In genomic region chr11:7512525-7513209, GRCh38 we compare ENCODE assay signal across 8 cellular contexts. TPM values are rescaled to one million over a fixed set of nuclear protein-coding genes. Genes with fewer than 3 reads are reported as not detected.
DNase-seq lines count a peak whose midpoint lies in the region; ATAC-seq, FAIRE-seq and TF ChIP-seq lines count a peak whose summit lies in the region.

No MANE protein-coding gene starts in this region.

- no peak for FAIRE-seq in D721Med (lab: Jason Lieb, UNC)

- H3K9me3 ChIP-seq in CD8-positive, alpha-beta memory T cell (ENCODE audit: low read length) = no peaks in the 10 kb centered on the region
- no peaks in the 10 kb centered on the region for H3K9me3 ChIP-seq in neuron (ENCODE audit: low read length)

- no peaks in the 10 kb centered on the region for H3K36me3 ChIP-seq in CD8-positive, alpha-beta memory T cell (ENCODE audit: insufficient read depth, low read length)
- no peaks in the 10 kb centered on the region for H3K36me3 ChIP-seq in neuron (ENCODE audit: insufficient read depth, low read length)

- DNase-seq in CD8-positive, alpha-beta memory T cell = peak in 1 of 5 donors; percentile 56
- DNase-seq in foreskin fibroblast (peak in 1 of 2 donors; percentile 65), D721Med (ENCODE audit: insufficient read length, low spot score) (no peak)
- DNase-seq in stimulated activated CD8-positive, alpha-beta memory T cell treated with anti-CD3 and anti-CD28 coated beads, Interleukin-4, amount 100 ng/mL, for 48 hours = no peak

- POLR2A ChIA-PET in CD8-positive, alpha-beta memory T cell (lab: Charles Lee) = no interaction called here

- peak overlapping the region; percentile 97 for H3K4me3 ChIP-seq in CD8-positive, alpha-beta memory T cell (ENCODE audit: low read length)
- H3K4me3 ChIP-seq in WI38 (ENCODE audit: low read depth, low read length) = peak overlapping the region; percentile 67
- peak overlapping the region; percentile 65 to 80 for H3K4me3 ChIP-seq in foreskin fibroblast (ENCODE audit: low read depth in 1 of 2, low read length in 2 of 2)
- peak overlapping the region; percentile 51 for H3K4me3 ChIP-seq in neuron (ENCODE audit: low read length)

- TF ChIP-seq CTCF in WI38 (IDR thresholded peaks at IDR 0.05; ENCODE audit: low read depth, low read length) (no peak), foreskin fibroblast (IDR thresholded peaks at IDR 0.05; ENCODE audit: low read depth, low read length) (no peak), D721Med (IDR thresholded peaks at IDR 0.05; ENCODE audit: insufficient read depth, missing control alignments) (no peak)

- peak overlapping the region; percentile 94 to 99 (median 95) for H3K4me3 Mint-ChIP-seq in CD8-positive, alpha-beta memory T cell

- H3K27me3 ChIP-seq in CD8-positive, alpha-beta memory T cell (ENCODE audit: insufficient read depth, low read length, poor library complexity, severe bottlenecking) = no peaks in the 10 kb centered on the region
- H3K27me3 ChIP-seq in neuron (ENCODE audit: insufficient read depth, low read length) = peaks cover 34% of the 10 kb centered on the region

- peaks cover 0 to 3% (median 0%) of the 10 kb centered on the region in 3 donors for H3K36me3 Mint-ChIP-seq in CD8-positive, alpha-beta memory T cell

- peaks cover 24% of the 10 kb centered on the region for H3K4me1 ChIP-seq in CD8-positive, alpha-beta memory T cell (ENCODE audit: insufficient read depth, low read length)
- H3K4me1 ChIP-seq in neuron (ENCODE audit: insufficient read depth, low read length) = peaks cover 9% of the 10 kb centered on the region

- peaks cover 29 to 41% (median 30%) of the 10 kb centered on the region in 3 donors for H3K4me1 Mint-ChIP-seq in CD8-positive, alpha-beta memory T cell

- peak overlapping the region; percentile 77 for H2AFZ ChIP-seq in neuron (ENCODE audit: low read depth, low read length)

- no peaks in the 10 kb centered on the region for H3K9me3 Mint-ChIP-seq in CD8-positive, alpha-beta memory T cell

- no peak overlapping the region for H3K27ac ChIP-seq in CD8-positive, alpha-beta memory T cell (ENCODE audit: low read depth, low read length)

- peak overlapping the region; percentile 87 to 100 (median 95) for H3K27ac Mint-ChIP-seq in CD8-positive, alpha-beta memory T cell

- H3K27me3 Mint-ChIP-seq in CD8-positive, alpha-beta memory T cell = peaks cover 0 to 3% of the 10 kb centered on the region in 2 donors

- CTCF ChIA-PET in CD8-positive, alpha-beta memory T cell (lab: Charles Lee) = interaction anchor here (0.7 to 5.0 kb wide), 26 partner anchors 8 to 477 kb away, joined by 3 to 35 read pairs (median 4); partner anchors contain the start of gene EIF3F

- ATAC-seq in GM19328 (IDR thresholded peaks at IDR 0.05; ENCODE audit: unreplicated experiment) (peak; percentile 61), HG03432 (IDR thresholded peaks at IDR 0.05; ENCODE audit: unreplicated experiment) (peak; percentile 68)

RNA-seq across cellular contexts. Expression of gene PPFIBP2, which starts 1.1 kb away (rescaled TPM):
- total RNA-seq in CD8-positive, alpha-beta memory T cell = 1 to 10 TPM; 3.9 to 4.4 TPM
- 6.8 TPM for polyA plus RNA-seq in CD8-positive, alpha-beta memory T cell

RNA-seq across cellular contexts. Expression of gene OLFML1, which starts 27.4 kb away (rescaled TPM):
- total RNA-seq in CD8-positive, alpha-beta memory T cell = not detected
- polyA plus RNA-seq in CD8-positive, alpha-beta memory T cell = not detected
